In genomic region chr3:18189651-18190050, GRCh38 we compare ENCODE assay signal across 1 cellular context.
A peak's percentile ranks its signal among the peaks of the same experiment; 100 is the strongest.
TF ChIP-seq lines count a peak whose summit lies in the region.

No MANE protein-coding gene starts in this region.

TF ChIP-seq in IMR-90, 13 proteins besides CTCF, POLR2A, EP300 and RAD21:
- TF ChIP-seq BHLHE40 (IDR thresholded peaks at IDR 0.05; ENCODE audit: low read depth, low read length) (no peak), ELK1 (IDR thresholded peaks at IDR 0.05; ENCODE audit: borderline replicate concordance, low read depth, low read length) (no peak), RCOR1 (IDR thresholded peaks at IDR 0.05; ENCODE audit: insufficient replicate concordance, low read length) (no peak), CEBPB (IDR thresholded peaks at IDR 0.05; ENCODE audit: low read depth, low read length) (no peak), MXI1 (IDR thresholded peaks at IDR 0.05; ENCODE audit: borderline replicate concordance, low read depth, low read length) (no peak), FOS (IDR thresholded peaks at IDR 0.05; ENCODE audit: low read depth, low read length) (no peak), NFE2L2 (IDR thresholded peaks at IDR 0.05; ENCODE audit: low read depth, low read length) (no peak), CHD1 (IDR thresholded peaks at IDR 0.05; ENCODE audit: low read depth, low read length) (no peak), MAFK (IDR thresholded peaks at IDR 0.05; ENCODE audit: low read depth, low read length) (0 out of 2 replicates have a peak, but pooled peaks have one; percentile 22)
